10 cellular contexts compared by ENCODE assay signal in genomic region chr4:80500593-80500992, GRCh38.
DNase-seq lines count a peak whose midpoint lies in the region; ATAC-seq, FAIRE-seq and TF ChIP-seq lines count a peak whose summit lies in the region.
"Had no signal": no experiment of that assay in that cellular context is flagged by ENCODE, and none has a peak within 500 bp of the region (broad histone marks: within the 10 kb centered on the region; RNA-seq: fewer than 3 reads in every experiment).

No MANE protein-coding gene starts in this region.

- H3K4me3 Mint-ChIP-seq in activated T-cell treated with anti-CD3 and anti-CD28 coated beads, Interleukin-2, amount 50 U/mL, for 4 hours: peak overlapping the region; percentile 22
- H3K4me3 Mint-ChIP-seq in activated naive CD8-positive, alpha-beta T cell treated with anti-CD3 and anti-CD28 coated beads, Interleukin-2, amount 10 ng/mL, durations not matched to agents 7 days and 5 days: peak overlapping the region; percentile 46
- H3K4me3 Mint-ChIP-seq in stimulated activated effector memory CD8-positive, alpha-beta T cell treated with anti-CD3 and anti-CD28 coated beads, Interleukin-12 subunit alpha, Interleukin-12 subunit beta, amount 100 ng/mL, for 72 hours: no peak overlapping the region
- H3K4me3 Mint-ChIP-seq in chondrocyte (ENCODE audit: unreplicated experiment): no peak overlapping the region

- peak overlapping the region; percentile 6 for H3K27ac Mint-ChIP-seq in activated naive CD8-positive, alpha-beta T cell treated with anti-CD3 and anti-CD28 coated beads, Interleukin-2, amount 10 ng/mL, durations not matched to agents 7 days and 5 days
- peak overlapping the region; percentile 64 for H3K27ac Mint-ChIP-seq in stimulated activated effector memory CD8-positive, alpha-beta T cell treated with anti-CD3 and anti-CD28 coated beads, Interleukin-12 subunit alpha, Interleukin-12 subunit beta, amount 100 ng/mL, for 72 hours
- no peak overlapping the region for H3K27ac Mint-ChIP-seq in chondrocyte (ENCODE audit: unreplicated experiment)

- H3K36me3 Mint-ChIP-seq in activated T-cell treated with anti-CD3 and anti-CD28 coated beads, Interleukin-2, amount 50 U/mL, for 4 hours (ENCODE audit: insufficient read depth): peaks cover 5% of the 10 kb centered on the region
- H3K36me3 Mint-ChIP-seq in activated naive CD8-positive, alpha-beta T cell treated with anti-CD3 and anti-CD28 coated beads, Interleukin-2, amount 10 ng/mL, durations not matched to agents 7 days and 5 days: peaks cover 21% of the 10 kb centered on the region
- H3K36me3 Mint-ChIP-seq in stimulated activated effector memory CD8-positive, alpha-beta T cell treated with anti-CD3 and anti-CD28 coated beads, Interleukin-12 subunit alpha, Interleukin-12 subunit beta, amount 100 ng/mL, for 72 hours: no peaks in the 10 kb centered on the region
- no peaks in the 10 kb centered on the region for H3K36me3 Mint-ChIP-seq in chondrocyte (ENCODE audit: low read depth)

- ATAC-seq in activated T-cell treated with anti-CD3 and anti-CD28 coated beads, Interleukin-2, amount 50 U/mL, for 4 hours: peak in 1 of 2 donors; percentile 56
- ATAC-seq in activated naive CD8-positive, alpha-beta T cell treated with anti-CD3 and anti-CD28 coated beads, Interleukin-2, amount 10 ng/mL, durations not matched to agents 7 days and 5 days (ENCODE audit: low read depth): peak; percentile 94
- peak; percentile 90 for ATAC-seq in stimulated activated effector memory CD8-positive, alpha-beta T cell treated with anti-CD3 and anti-CD28 coated beads, Interleukin-12 subunit alpha, Interleukin-12 subunit beta, amount 100 ng/mL, for 72 hours

- TF ChIP-seq CTCF in chondrocyte (IDR thresholded peaks at IDR 0.05): no peak

- H3K4me1 Mint-ChIP-seq in activated T-cell treated with anti-CD3 and anti-CD28 coated beads, Interleukin-2, amount 50 U/mL, for 4 hours (ENCODE audit: low read depth): peaks cover 47% of the 10 kb centered on the region
- peaks cover 7% of the 10 kb centered on the region for H3K4me1 Mint-ChIP-seq in activated naive CD8-positive, alpha-beta T cell treated with anti-CD3 and anti-CD28 coated beads, Interleukin-2, amount 10 ng/mL, durations not matched to agents 7 days and 5 days
- peaks cover 17% of the 10 kb centered on the region for H3K4me1 Mint-ChIP-seq in stimulated activated effector memory CD8-positive, alpha-beta T cell treated with anti-CD3 and anti-CD28 coated beads, Interleukin-12 subunit alpha, Interleukin-12 subunit beta, amount 100 ng/mL, for 72 hours
- H3K4me1 Mint-ChIP-seq in chondrocyte (ENCODE audit: low read depth): no peaks in the 10 kb centered on the region

- peaks cover 17% of the 10 kb centered on the region for H3K9me3 Mint-ChIP-seq in activated T-cell treated with anti-CD3 and anti-CD28 coated beads, Interleukin-2, amount 50 U/mL, for 4 hours
- peaks cover 13% of the 10 kb centered on the region for H3K9me3 Mint-ChIP-seq in activated naive CD8-positive, alpha-beta T cell treated with anti-CD3 and anti-CD28 coated beads, Interleukin-2, amount 10 ng/mL, durations not matched to agents 7 days and 5 days
- peaks cover 11% of the 10 kb centered on the region for H3K9me3 Mint-ChIP-seq in stimulated activated effector memory CD8-positive, alpha-beta T cell treated with anti-CD3 and anti-CD28 coated beads, Interleukin-12 subunit alpha, Interleukin-12 subunit beta, amount 100 ng/mL, for 72 hours
- H3K9me3 Mint-ChIP-seq in chondrocyte (ENCODE audit: low read depth): peaks cover 20% of the 10 kb centered on the region

- H3K4me3 ChIP-seq in Jurkat, Clone E6-1 (ENCODE audit: low read length): no peak overlapping the region

- FAIRE-seq in frontal cortex (lab: Jason Lieb, UNC): no peak

- no peaks in the 10 kb centered on the region for H3K27me3 Mint-ChIP-seq in activated T-cell treated with anti-CD3 and anti-CD28 coated beads, Interleukin-2, amount 50 U/mL, for 4 hours (ENCODE audit: low read depth)
- no peaks in the 10 kb centered on the region for H3K27me3 Mint-ChIP-seq in activated naive CD8-positive, alpha-beta T cell treated with anti-CD3 and anti-CD28 coated beads, Interleukin-2, amount 10 ng/mL, durations not matched to agents 7 days and 5 days
- H3K27me3 Mint-ChIP-seq in chondrocyte (ENCODE audit: low read depth): peaks cover 3% of the 10 kb centered on the region

- no peak for DNase-seq in activated T-cell treated with anti-CD3 and anti-CD28 coated beads, Interleukin-2, amount 50 U/mL, for 4 hours
- DNase-seq in activated T-cell treated with anti-CD3 and anti-CD28 coated beads for 4 hours (no peak), globus pallidus (ENCODE audit: low spot score) (no peak), frontal cortex (ENCODE audit: low spot score in 2 of 2) (no peak), chondrocyte (ENCODE audit: low spot score) (no peak)
- peak; percentile 83 for DNase-seq in Jurkat, Clone E6-1 (ENCODE audit: low read depth, low spot score)
- no peak for DNase-seq in activated naive CD8-positive, alpha-beta T cell treated with anti-CD3 and anti-CD28 coated beads, Interleukin-2, amount 10 ng/mL, durations not matched to agents 7 days and 5 days
- DNase-seq in stimulated activated effector memory CD8-positive, alpha-beta T cell treated with anti-CD3 and anti-CD28 coated beads, Interleukin-12 subunit alpha, Interleukin-12 subunit beta, amount 100 ng/mL, for 72 hours (ENCODE audit: low spot score in 2 of 2): no peak
- DNase-seq: dermis blood vessel endothelial cell, IMR-90 had no signal

- POLR2A ChIA-PET in activated naive CD8-positive, alpha-beta T cell treated with anti-CD3 and anti-CD28 coated beads, Interleukin-2, amount 10 ng/mL, durations not matched to agents 7 days and 5 days (lab: Charles Lee): no interaction called here

Comparison
In these comparisons a context has a peak if more than half of its experiments do, and no peak if none do; other contexts are left out.
1. H3K4me3 Mint-ChIP-seq: peak in activated T-cell treated with anti-CD3 and anti-CD28 coated beads, Interleukin-2, amount 50 U/mL, for 4 hours (single experiment) and activated naive CD8-positive, alpha-beta T cell treated with anti-CD3 and anti-CD28 coated beads, Interleukin-2, amount 10 ng/mL, durations not matched to agents 7 days and 5 days (single experiment); none in stimulated activated effector memory CD8-positive, alpha-beta T cell treated with anti-CD3 and anti-CD28 coated beads, Interleukin-12 subunit alpha, Interleukin-12 subunit beta, amount 100 ng/mL, for 72 hours (single experiment) and chondrocyte (single experiment).